Comparison of ENCODE assay signal across 15 cellular contexts in the genomic region with DNA sequence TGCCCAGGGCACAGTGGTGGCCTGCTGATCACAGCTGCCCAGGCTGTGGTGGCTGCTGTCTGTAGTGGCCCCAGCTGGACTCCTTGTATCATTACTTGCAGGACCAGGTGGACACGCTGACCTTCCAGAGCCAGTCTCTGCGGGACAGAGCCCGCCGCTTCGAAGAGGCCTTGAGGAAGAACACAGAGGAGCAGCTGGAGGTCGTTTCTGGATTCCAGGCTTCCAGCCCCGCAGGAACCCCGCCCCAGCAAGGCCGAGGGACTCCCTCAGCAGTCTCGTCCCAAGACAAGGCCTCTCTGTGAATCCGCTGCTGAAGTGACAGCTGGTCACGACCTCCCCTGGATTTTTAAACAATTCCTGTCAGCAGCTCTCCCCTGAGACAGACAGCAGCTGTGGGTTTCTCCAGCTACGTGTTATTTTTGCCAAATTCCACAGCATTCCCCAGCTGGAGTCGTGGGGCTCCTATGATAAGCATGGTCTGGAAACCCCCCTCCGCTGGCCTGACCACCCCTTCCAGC.
DNase-seq lines count a peak whose midpoint lies in the region; ATAC-seq and TF ChIP-seq lines count a peak whose summit lies in the region.
"Had no signal": no experiment of that assay in that cellular context is flagged by ENCODE, and none has a peak within 500 bp of the region (broad histone marks: within the 10 kb centered on the region; RNA-seq: fewer than 3 reads in every experiment).

No MANE protein-coding gene starts in this region.

- DNase-seq in Right ventricle myocardium inferior (ENCODE audit: missing footprints) (peak; percentile 84), right atrium auricular region (ENCODE audit: low spot score) (no peak), cardiac muscle cell (ENCODE audit: low read depth in 1 of 2, low spot score in 1 of 2) (peak; percentile 45 to 92), aorta (no peak), HAP-1 (ENCODE audit: low spot score in 2 of 2) (no peak)
- DNase-seq: activated CD8-positive, alpha-beta T cell treated with anti-CD3 and anti-CD28 coated beads for 36 hours; DND-41; effector CD8-positive, alpha-beta T cell; stimulated activated CD4-positive, alpha-beta T cell treated with anti-CD3 and anti-CD28 coated beads, Interleukin-4, amount 100 ng/mL, for 1 hour had no signal

- intact Hi-C loops in Right ventricle myocardium inferior (cut with DNase I): no loop called here
- intact Hi-C loops in aorta (cut with DNase I): no loop called here

- H3K36me3 Mint-ChIP-seq in nephron (ENCODE audit: low read depth): no peaks in the 10 kb centered on the region
- H3K36me3 Mint-ChIP-seq: activated naive CD4-positive, alpha-beta T cell treated with anti-CD3 and anti-CD28 coated beads, Interleukin-2, amount 50 U/mL, for 24 hours had no signal

- H3K36me3 ChIP-seq in right atrium auricular region (peaks cover 17% of the 10 kb centered on the region), cardiac muscle cell (peaks cover 15% of the 10 kb centered on the region), aorta (ENCODE audit: control insufficient read depth in 1 of 2, insufficient read depth in 2 of 2, low read length in 1 of 2) (peaks cover 0 to 3% of the 10 kb centered on the region in 2 donors), HAP-1 (replicated peaks) (no peaks in the 10 kb centered on the region)

- H3K4me3 Mint-ChIP-seq in nephron: peak overlapping the region; percentile 30 to 55 (median 51)
- H3K4me3 Mint-ChIP-seq: activated CD8-positive, alpha-beta T cell treated with anti-CD3 and anti-CD28 coated beads for 36 hours; activated naive CD4-positive, alpha-beta T cell treated with anti-CD3 and anti-CD28 coated beads, Interleukin-2, amount 50 U/mL, for 24 hours; T-helper 1 cell treated with Interleukin-12 subunit alpha and Interleukin-12 subunit beta and Interleukin-4 antibody, amounts not matched to agents 30 μg/mL and 1 μg/mL, for 36 hours had no signal

- H3K27me3 ChIP-seq in right atrium auricular region (no peaks in the 10 kb centered on the region), cardiac muscle cell (no peaks in the 10 kb centered on the region), aorta (ENCODE audit: control insufficient read depth in 1 of 2, insufficient read depth in 2 of 2, low read length in 1 of 2) (no peaks in the 10 kb centered on the region), HAP-1 (ENCODE audit: low read depth) (no peaks in the 10 kb centered on the region)

- H3K4me3 ChIP-seq in right atrium auricular region (no peak overlapping the region), cardiac muscle cell (no peak overlapping the region), aorta (ENCODE audit: low read length in 2 of 2) (no peak overlapping the region), HAP-1 (no peak overlapping the region)
- H3K4me3 ChIP-seq: A549 had no signal

- in situ Hi-C loops in HAP-1 (cut with MboI; ENCODE audit: low sequenced_read_pairs): no loop called here

- peak overlapping the region in 1 of 2 donors; percentile 19 for H3K27ac ChIP-seq in right atrium auricular region
- peak overlapping the region; percentile 67 for H3K27ac ChIP-seq in cardiac muscle cell
- H3K27ac ChIP-seq in aorta (ENCODE audit: low read depth in 1 of 2, low read length in 2 of 2): no peak overlapping the region
- H3K27ac ChIP-seq: A549 had no signal

- ATAC-seq in Right ventricle myocardium inferior: peak; percentile 90
- peak; percentile 23 for ATAC-seq in aorta (ENCODE audit: low FRiP score)
- no peak for ATAC-seq in HG02610 (IDR thresholded peaks at IDR 0.05; ENCODE audit: unreplicated experiment)
- no peak for ATAC-seq in GM19035 (IDR thresholded peaks at IDR 0.05; ENCODE audit: unreplicated experiment)

- H3K4me1 ChIP-seq in right atrium auricular region (peaks cover 0 to 23% of the 10 kb centered on the region in 2 donors), cardiac muscle cell (ENCODE audit: low read depth) (peaks cover 17% of the 10 kb centered on the region), aorta (ENCODE audit: control insufficient read depth in 1 of 2, insufficient read depth in 2 of 2, low read length in 2 of 2) (no peaks in the 10 kb centered on the region), HAP-1 (no peaks in the 10 kb centered on the region)
- H3K4me1 ChIP-seq: A549 had no signal

- no peaks in the 10 kb centered on the region for H3K9me3 Mint-ChIP-seq in nephron
- H3K9me3 Mint-ChIP-seq: activated CD8-positive, alpha-beta T cell treated with anti-CD3 and anti-CD28 coated beads for 36 hours; activated naive CD4-positive, alpha-beta T cell treated with anti-CD3 and anti-CD28 coated beads, Interleukin-2, amount 50 U/mL, for 24 hours; T-helper 1 cell treated with Interleukin-12 subunit alpha and Interleukin-12 subunit beta and Interleukin-4 antibody, amounts not matched to agents 30 μg/mL and 1 μg/mL, for 36 hours had no signal

- peaks cover 26% of the 10 kb centered on the region for H3K27me3 Mint-ChIP-seq in nephron (ENCODE audit: low read depth)

- WGBS in aorta, 2 donors: 39 to 41% methylated on average over 15 of the region's 15 CpGs

- peak overlapping the region; percentile 77 to 96 (median 85) for H3K27ac Mint-ChIP-seq in nephron
- H3K27ac Mint-ChIP-seq: activated CD8-positive, alpha-beta T cell treated with anti-CD3 and anti-CD28 coated beads for 36 hours; T-helper 1 cell treated with Interleukin-12 subunit alpha and Interleukin-12 subunit beta and Interleukin-4 antibody, amounts not matched to agents 30 μg/mL and 1 μg/mL, for 36 hours had no signal

- no peaks in the 10 kb centered on the region for H3K9me3 ChIP-seq in right atrium auricular region
- H3K9me3 ChIP-seq in cardiac muscle cell (ENCODE audit: low read depth): no peaks in the 10 kb centered on the region
- no peaks in the 10 kb centered on the region for H3K9me3 ChIP-seq in aorta (ENCODE audit: control insufficient read depth, low read length)
- no peaks in the 10 kb centered on the region for H3K9me3 ChIP-seq in HAP-1
- H3K9me3 ChIP-seq: A549 had no signal

- TF ChIP-seq CTCF in right atrium auricular region (IDR thresholded peaks at IDR 0.05): no peak
- no peak for TF ChIP-seq CTCF in cardiac muscle cell (IDR thresholded peaks at IDR 0.05; ENCODE audit: low read depth, low read length)
- TF ChIP-seq CTCF in nephron (IDR thresholded peaks at IDR 0.05; ENCODE audit: unreplicated experiment in 3 of 3): no peak

- peaks cover 65% of the 10 kb centered on the region for H3K4me1 Mint-ChIP-seq in nephron

Comparison
In these comparisons a context has a peak if more than half of its experiments do, and no peak if none do; other contexts are left out.
1. DNase-seq: peak in Right ventricle myocardium inferior (single experiment) and cardiac muscle cell (2 of 2); none in right atrium auricular region (single experiment), aorta (0 of 2) and HAP-1 (0 of 2).
2. ATAC-seq: peak in Right ventricle myocardium inferior (single experiment) and aorta (single experiment); none in HG02610 (single experiment) and GM19035 (single experiment).